In genomic region chr18:77063256-77063655, GRCh38 we compare ENCODE assay signal across 8 cellular contexts.
DNase-seq lines count a peak whose midpoint lies in the region; ATAC-seq and TF ChIP-seq lines count a peak whose summit lies in the region.

No MANE protein-coding gene starts in this region.

- H3K4me1 ChIP-seq in DOHH2 (ENCODE audit: control insufficient read depth, low read length): peaks cover 69% of the 10 kb centered on the region

- H3K4me3 ChIP-seq in DOHH2 (ENCODE audit: low read length): 0 out of 2 replicates have a peak overlapping the region, but pooled peaks have one; percentile 41

- TF ChIP-seq CTCF in DOHH2 (IDR thresholded peaks at IDR 0.05; ENCODE audit: low read depth, low read length, poor library complexity, severe bottlenecking): no peak

- no peaks in the 10 kb centered on the region for H3K27me3 ChIP-seq in DOHH2 (ENCODE audit: control insufficient read depth, low read length)

- H3K9me2 ChIP-seq in DOHH2 (replicated peaks; ENCODE audit: control insufficient read depth, low read length): no peaks in the 10 kb centered on the region

- H3K4me2 ChIP-seq in DOHH2 (ENCODE audit: low read length): peak overlapping the region; percentile 59

- H3K36me3 ChIP-seq in DOHH2 (ENCODE audit: control insufficient read depth, low read length): peaks cover 72% of the 10 kb centered on the region

- no peaks in the 10 kb centered on the region for H4K20me1 ChIP-seq in DOHH2 (ENCODE audit: control insufficient read depth, insufficient read depth, low read depth, low read length)

- DNase-seq in M059J (ENCODE audit: low read depth): peak; percentile 82
- peak; percentile 49 to 54 for DNase-seq in activated CD8-positive, alpha-beta memory T cell treated with anti-CD3 and anti-CD28 coated beads for 4 hours (ENCODE audit: low read depth in 2 of 2)
- DNase-seq in glomerular visceral epithelial cell (ENCODE audit: extremely low spot score): peak; percentile 85
- DNase-seq in COR-L47 (lab: John Stamatoyannopoulos, UW): no peak
- no peak for DNase-seq in HuH-7 (ENCODE audit: low spot score)

- peaks cover 4% of the 10 kb centered on the region; the same call in 1 of the 2 replicates for H3K9me3 ChIP-seq in DOHH2 (ENCODE audit: control insufficient read depth, insufficient read depth, low read length)

- H3K4me1 Mint-ChIP-seq in stimulated activated naive CD8-positive, alpha-beta T cell treated with anti-CD3 and anti-CD28 coated beads, Interleukin-15, Interleukin-2, amounts not matched to agents 100 ng/mL and 50 ng/mL, for 24 hours (ENCODE audit: low read depth): peaks cover 93% of the 10 kb centered on the region

- H3K9me3 Mint-ChIP-seq in stimulated activated naive CD8-positive, alpha-beta T cell treated with anti-CD3 and anti-CD28 coated beads, Interleukin-15, Interleukin-2, amounts not matched to agents 100 ng/mL and 50 ng/mL, for 24 hours: no peaks in the 10 kb centered on the region

- H3K27ac Mint-ChIP-seq in stimulated activated naive CD8-positive, alpha-beta T cell treated with anti-CD3 and anti-CD28 coated beads, Interleukin-15, Interleukin-2, amounts not matched to agents 100 ng/mL and 50 ng/mL, for 24 hours: peak overlapping the region; percentile 97

- H3K36me3 Mint-ChIP-seq in stimulated activated naive CD8-positive, alpha-beta T cell treated with anti-CD3 and anti-CD28 coated beads, Interleukin-15, Interleukin-2, amounts not matched to agents 100 ng/mL and 50 ng/mL, for 24 hours (ENCODE audit: low read depth): peaks cover 58% of the 10 kb centered on the region

- peaks cover 17% of the 10 kb centered on the region for H3F3A ChIP-seq in DOHH2 (ENCODE audit: control insufficient read depth, insufficient read depth)

- peaks cover 11% of the 10 kb centered on the region for H3K79me2 ChIP-seq in DOHH2 (ENCODE audit: control insufficient read depth, low read length)

- ATAC-seq in GM21528 (IDR thresholded peaks at IDR 0.05; ENCODE audit: low FRiP score, unreplicated experiment): peak; percentile 53

- no peaks in the 10 kb centered on the region for H3K27me3 Mint-ChIP-seq in stimulated activated naive CD8-positive, alpha-beta T cell treated with anti-CD3 and anti-CD28 coated beads, Interleukin-15, Interleukin-2, amounts not matched to agents 100 ng/mL and 50 ng/mL, for 24 hours

- peak overlapping the region; percentile 76 for H3K27ac ChIP-seq in DOHH2 (ENCODE audit: low read depth, low read length)

- peak overlapping the region; percentile 68 for H3K4me3 Mint-ChIP-seq in stimulated activated naive CD8-positive, alpha-beta T cell treated with anti-CD3 and anti-CD28 coated beads, Interleukin-15, Interleukin-2, amounts not matched to agents 100 ng/mL and 50 ng/mL, for 24 hours

Comparison
In these comparisons a context has a peak if more than half of its experiments do, and no peak if none do; other contexts are left out.
1. DNase-seq: peak in M059J (single experiment), activated CD8-positive, alpha-beta memory T cell treated with anti-CD3 and anti-CD28 coated beads for 4 hours (2 of 2) and glomerular visceral epithelial cell (single experiment); none in COR-L47 (single experiment) and HuH-7 (single experiment).